In genomic region chr11:73176145-73176891, GRCh38 we compare ENCODE assay signal across 19 cellular contexts. TPM values are rescaled to one million over a fixed set of nuclear protein-coding genes. Genes with fewer than 3 reads are reported as not detected.
A peak's percentile ranks its signal among the peaks of the same experiment; 100 is the strongest.
DNase-seq lines count a peak whose midpoint lies in the region; ATAC-seq and TF ChIP-seq lines count a peak whose summit lies in the region.
"Had no signal": no experiment of that assay in that cellular context is flagged by ENCODE, and none has a peak within 500 bp of the region (broad histone marks: within the 10 kb centered on the region; RNA-seq: fewer than 3 reads in every experiment).

No MANE protein-coding gene starts in this region.

- no peak overlapping the region for H3K27ac ChIP-seq in CD4-positive, CD25-positive, alpha-beta regulatory T cell (ENCODE audit: insufficient read depth, low read length, poor library complexity, severe bottlenecking)
- peak overlapping the region; percentile 26 for H3K27ac ChIP-seq in caudate nucleus (ENCODE audit: low read depth, low read length)
- H3K27ac ChIP-seq in parathyroid adenoma, result peak overlapping the region; percentile 29
- no peak overlapping the region for H3K27ac ChIP-seq in substantia nigra (ENCODE audit: low read depth, low read length, poor library complexity, severe bottlenecking)
- H3K27ac ChIP-seq: C4-2B, foreskin keratinocyte, SJSA1, WERI-Rb-1 had no signal

- H3K4me1 ChIP-seq in CD4-positive, CD25-positive, alpha-beta regulatory T cell (ENCODE audit: control insufficient read depth, insufficient read depth, low read length, poor library complexity, severe bottlenecking), result no peaks in the 10 kb centered on the region
- no peaks in the 10 kb centered on the region for H3K4me1 ChIP-seq in parathyroid adenoma

- no peak overlapping the region for H2AFZ ChIP-seq in parathyroid adenoma

- H3K9me3 ChIP-seq in CD4-positive, CD25-positive, alpha-beta regulatory T cell (ENCODE audit: control insufficient read depth in 2 of 2, low read length in 2 of 2), result no peaks in the 10 kb centered on the region
- H3K9me3 ChIP-seq in parathyroid adenoma (ENCODE audit: control insufficient read depth, low read length), result no peaks in the 10 kb centered on the region
- H3K9me3 ChIP-seq: SJSA1 had no signal

- no peaks in the 10 kb centered on the region for H3K79me2 ChIP-seq in parathyroid adenoma

- ATAC-seq in CD4-positive, CD25-positive, alpha-beta regulatory T cell (ENCODE audit: low read depth in 2 of 2), result no peak
- ATAC-seq in HG03108 (IDR thresholded peaks at IDR 0.05; ENCODE audit: unreplicated experiment), result peak; percentile 41
- no peak for ATAC-seq in HG03432 (IDR thresholded peaks at IDR 0.05; ENCODE audit: unreplicated experiment)

- H3K36me3 ChIP-seq in CD4-positive, CD25-positive, alpha-beta regulatory T cell (ENCODE audit: control insufficient read depth, insufficient read depth, low read length), result no peaks in the 10 kb centered on the region
- no peaks in the 10 kb centered on the region for H3K36me3 ChIP-seq in parathyroid adenoma (ENCODE audit: control insufficient read depth, insufficient read depth, low read length)
- H3K36me3 ChIP-seq: SJSA1, WERI-Rb-1 had no signal

- H3K27ac Mint-ChIP-seq in CD4-positive, CD25-positive, alpha-beta regulatory T cell, result peak overlapping the region in 2 of 3 donors; percentile 38 to 71
- H3K27ac Mint-ChIP-seq: stimulated activated naive CD8-positive, alpha-beta T cell treated with anti-CD3 and anti-CD28 coated beads, Interleukin-15, Interleukin-2, amounts not matched to agents 100 ng/mL and 50 ng/mL, for 24 hours had no signal

- no peaks in the 10 kb centered on the region for H3K36me3 Mint-ChIP-seq in CD4-positive, CD25-positive, alpha-beta regulatory T cell
- H3K36me3 Mint-ChIP-seq: immature natural killer cell had no signal

- H3K4me3 ChIP-seq in CD4-positive, CD25-positive, alpha-beta regulatory T cell (ENCODE audit: low read depth, low read length), result no peak overlapping the region
- no peak overlapping the region for H3K4me3 ChIP-seq in parathyroid adenoma (ENCODE audit: low read depth, low read length)
- H3K4me3 ChIP-seq: dorsolateral prefrontal cortex, SJSA1 had no signal

- no peak overlapping the region for H3K4me3 Mint-ChIP-seq in CD4-positive, CD25-positive, alpha-beta regulatory T cell
- H3K4me3 Mint-ChIP-seq: immature natural killer cell; stimulated activated naive CD8-positive, alpha-beta T cell treated with anti-CD3 and anti-CD28 coated beads, Interleukin-15, Interleukin-2, amounts not matched to agents 100 ng/mL and 50 ng/mL, for 24 hours had no signal

- no peak overlapping the region for H3K4me2 ChIP-seq in parathyroid adenoma (ENCODE audit: low read length)

- peaks cover 0 to 4% (median 0%) of the 10 kb centered on the region in 7 donors for H3K9me3 Mint-ChIP-seq in CD4-positive, CD25-positive, alpha-beta regulatory T cell
- H3K9me3 Mint-ChIP-seq: immature natural killer cell; stimulated activated naive CD8-positive, alpha-beta T cell treated with anti-CD3 and anti-CD28 coated beads, Interleukin-15, Interleukin-2, amounts not matched to agents 100 ng/mL and 50 ng/mL, for 24 hours had no signal

- peaks cover 0 to 18% (median 11%) of the 10 kb centered on the region in 4 donors for H3K4me1 Mint-ChIP-seq in CD4-positive, CD25-positive, alpha-beta regulatory T cell

- peaks cover 11% of the 10 kb centered on the region for H3K27me3 Mint-ChIP-seq in CD4-positive, CD25-positive, alpha-beta regulatory T cell
- H3K27me3 Mint-ChIP-seq: stimulated activated naive CD8-positive, alpha-beta T cell treated with anti-CD3 and anti-CD28 coated beads, Interleukin-15, Interleukin-2, amounts not matched to agents 100 ng/mL and 50 ng/mL, for 24 hours had no signal

- no peak for TF ChIP-seq CTCF in parathyroid adenoma (IDR thresholded peaks at IDR 0.05)

- no peak for DNase-seq in CD4-positive, CD25-positive, alpha-beta regulatory T cell
- DNase-seq in caudate nucleus (lab: John Stamatoyannopoulos, UW) (no peak), NCI-H2081 (lab: John Stamatoyannopoulos, UW) (no peak), DMS53 (lab: John Stamatoyannopoulos, UW) (no peak), substantia nigra (lab: John Stamatoyannopoulos, UW) (no peak)
- DNase-seq: activated T-cell treated with anti-CD3 and anti-CD28 coated beads for 4 hours, immature natural killer cell, KG1, NCI-H1930, NCI-H774, WERI-Rb-1 had no signal

- no peak overlapping the region for H3K9ac ChIP-seq in parathyroid adenoma

- H3K27me3 ChIP-seq in CD4-positive, CD25-positive, alpha-beta regulatory T cell (ENCODE audit: control insufficient read depth, insufficient read depth, low read length), result no peaks in the 10 kb centered on the region
- no peaks in the 10 kb centered on the region for H3K27me3 ChIP-seq in parathyroid adenoma (ENCODE audit: control insufficient read depth, insufficient read depth, low read length)
- H3K27me3 ChIP-seq: dorsolateral prefrontal cortex, foreskin keratinocyte, SJSA1 had no signal

RNA-seq across cellular contexts. Expression of gene FCHSD2, which starts 34.2 kb away (rescaled TPM):
- 56.6 TPM for total RNA-seq in CD4-positive, CD25-positive, alpha-beta regulatory T cell
- 10 to 100 TPM; 13.5 to 22.8 (median 19.5) TPM for polyA plus RNA-seq in CD4-positive, CD25-positive, alpha-beta regulatory T cell

RNA-seq across cellular contexts. Expression of gene P2RY2, which starts 41.8 kb away (rescaled TPM):
- not detected for total RNA-seq in CD4-positive, CD25-positive, alpha-beta regulatory T cell
- not detected for polyA plus RNA-seq in CD4-positive, CD25-positive, alpha-beta regulatory T cell
- total RNA-seq: SJSA1 had no signal

Comparison
In these comparisons a context has a peak if more than half of its experiments do, and no peak if none do; other contexts are left out.
1. H3K27ac ChIP-seq: peak in caudate nucleus (single experiment) and parathyroid adenoma (single experiment); none in CD4-positive, CD25-positive, alpha-beta regulatory T cell (single experiment) and substantia nigra (single experiment).